Comparison of ENCODE assay signal across 29 cellular contexts in the genomic region with DNA sequence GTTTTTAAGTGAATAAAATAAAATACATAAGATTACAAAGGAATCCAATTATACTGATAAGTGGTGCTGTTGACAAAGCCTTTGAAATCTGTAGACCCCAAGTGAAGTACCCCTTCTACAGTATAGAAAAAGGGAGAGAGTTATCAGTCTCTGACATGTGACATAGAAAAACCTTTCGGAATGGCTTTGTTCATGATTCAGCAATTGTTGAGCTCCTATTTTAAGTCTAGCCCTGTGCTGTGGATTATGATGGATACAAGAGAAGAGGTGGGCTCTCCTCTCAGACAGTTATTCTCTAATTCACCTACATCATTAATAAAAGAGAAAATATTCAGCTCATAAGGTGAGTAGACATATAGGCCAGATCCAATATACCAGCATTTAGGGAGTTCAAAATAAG.
"Had no signal": no experiment of that assay in that cellular context is flagged by ENCODE, and none has a peak within 500 bp of the region (broad histone marks: within the 10 kb centered on the region; RNA-seq: fewer than 3 reads in every experiment).

No MANE protein-coding gene starts in this region.

- H3K9me3 ChIP-seq: colonic mucosa, esophagus muscularis mucosa, esophagus squamous epithelium, gastrocnemius medialis, gastroesophageal sphincter, heart left ventricle, heart right ventricle had no signal

- H3K27me3 ChIP-seq: colonic mucosa, dorsolateral prefrontal cortex, esophagus muscularis mucosa, esophagus squamous epithelium, gastrocnemius medialis, gastroesophageal sphincter, heart left ventricle, heart right ventricle had no signal

- ATAC-seq: effector memory CD8-positive, alpha-beta T cell; esophagus mucosa; foreskin keratinocyte; gastrocnemius medialis; gastroesophageal sphincter; heart left ventricle; heart right ventricle had no signal

- H3K36me3 ChIP-seq: colonic mucosa, esophagus muscularis mucosa, esophagus squamous epithelium, gastrocnemius medialis, gastroesophageal sphincter, heart left ventricle, heart right ventricle had no signal

- H3K9me3 Mint-ChIP-seq: dendritic cell treated with granulocyte-macrophage colony-stimulating factor and Interleukin-4, amounts not matched to agents 40 ng/mL and 50 ng/mL, for 4 days; effector memory CD8-positive, alpha-beta T cell; endodermal cell had no signal

- H3K4me3 ChIP-seq: colonic mucosa, coronary artery, dorsolateral prefrontal cortex, esophagus muscularis mucosa, esophagus squamous epithelium, gastrocnemius medialis, gastroesophageal sphincter, heart left ventricle, heart right ventricle had no signal

- H3K27ac Mint-ChIP-seq: dendritic cell treated with granulocyte-macrophage colony-stimulating factor and Interleukin-4, amounts not matched to agents 40 ng/mL and 50 ng/mL, for 4 days; effector memory CD8-positive, alpha-beta T cell; endodermal cell had no signal

- FAIRE-seq: colon, endometrium, endothelial cell of umbilical vein, frontal cortex had no signal

- H3K4me3 Mint-ChIP-seq: dendritic cell treated with granulocyte-macrophage colony-stimulating factor and Interleukin-4, amounts not matched to agents 40 ng/mL and 50 ng/mL, for 4 days; effector memory CD8-positive, alpha-beta T cell; endodermal cell had no signal

- H3K27me3 Mint-ChIP-seq: effector memory CD8-positive, alpha-beta T cell had no signal

- DNase-seq: colonic mucosa; cortex of kidney; dermis blood vessel endothelial cell; dorsolateral prefrontal cortex; effector CD4-positive, alpha-beta T cell; effector CD8-positive, alpha-beta T cell; effector memory CD4-positive, alpha-beta T cell; effector memory CD8-positive, alpha-beta T cell; endodermal cell; erythroblast; esophagus squamous epithelium; foreskin fibroblast; foreskin keratinocyte; foreskin melanocyte; gastrocnemius medialis; glutamatergic neuron; head of caudate nucleus; heart left ventricle; heart right ventricle had no signal

- H3K27ac ChIP-seq: colonic mucosa, coronary artery, dorsolateral prefrontal cortex, epithelial cell of prostate, esophagus muscularis mucosa, esophagus squamous epithelium, foreskin keratinocyte, gastrocnemius medialis, heart left ventricle, heart right ventricle had no signal

- H3K4me1 Mint-ChIP-seq: endodermal cell had no signal

- H3K4me1 ChIP-seq: colonic mucosa, esophagus squamous epithelium, foreskin keratinocyte, gastrocnemius medialis, heart left ventricle had no signal
